26 cellular contexts compared by ENCODE assay signal in genomic region chr5:110925916-110926315, GRCh38.
"Had no signal": no experiment of that assay in that cellular context is flagged by ENCODE, and none has a peak within 500 bp of the region (broad histone marks: within the 10 kb centered on the region; RNA-seq: fewer than 3 reads in every experiment).

No MANE protein-coding gene starts in this region.

- FAIRE-seq: K562, TTC549 had no signal

- ATAC-seq: activated T-cell treated with anti-CD3 and anti-CD28 coated beads, Interleukin-2, amount 50 U/mL, for 4 hours; K562; Panc1; T-cell had no signal

- H3K4me3 ChIP-seq: K562 had no signal

- DNase-seq: activated B cell treated with CpG ODN at 0.5 μM for 24 hours; activated CD4-positive, alpha-beta T cell treated with anti-CD3 and anti-CD28 coated beads for 1 hour; activated CD4-positive, alpha-beta T cell treated with anti-CD3 and anti-CD28 coated beads, Interleukin-2, amount 10 ng/mL, durations not matched to agents 24 days and 14 days; activated CD4-positive, alpha-beta T cell treated with anti-CD3 and anti-CD28 coated beads, Interleukin-2, amount 50 U/mL, for 48 hours; activated effector memory CD4-positive, alpha-beta T cell treated with anti-CD3 and anti-CD28 coated beads, Interleukin-2, amount 50 U/mL, for 16 hours; activated naive CD4-positive, alpha-beta T cell treated with anti-CD3 and anti-CD28 coated beads for 36 hours; activated T-cell treated with anti-CD3 and anti-CD28 coated beads, Interleukin-2, amount 50 U/mL, for 4 hours; caudate nucleus; Karpas-422; MM.1S; NCI-H1105; NCI-H1436; NCI-H1694 treated with DMSO at 0.1 percent for 48 hours; NCI-H2029 treated with DMSO at 0.1 percent for 48 hours; NCI-H510A treated with DMSO at 0.1 percent for 48 hours; NCI-H69; NK-92 treated with Interleukin-12 subunit alpha and Interleukin-12 subunit beta, amount 100 ng/mL, for 24 hours; OCI-M1; RPMI8226; SHP77; T-cell; T-helper 2 cell; T1000 had no signal
